8 cellular contexts compared by ENCODE assay signal in genomic region chr15:101501703-101502373, GRCh38. TPM values are rescaled to one million over a fixed set of nuclear protein-coding genes. Genes with fewer than 3 reads are reported as not detected.
DNase-seq lines count a peak whose midpoint lies in the region; ATAC-seq, FAIRE-seq and TF ChIP-seq lines count a peak whose summit lies in the region.

No MANE protein-coding gene starts in this region.

- peak overlapping the region; percentile 53 for H3K4me3 Mint-ChIP-seq in T-helper 1 cell treated with Interleukin-12 subunit alpha and Interleukin-12 subunit beta and Interleukin-4 antibody, amounts not matched to agents 30 μg/mL and 1 μg/mL, for 36 hours

- peak; percentile 22 to 61; a peak in 3 of 4 replicates for TF ChIP-seq RAD21 in K562 (CRISPR knock-in tag; conservative IDR thresholded peaks at IDR 0.05 in 1 of 2, IDR thresholded peaks at IDR 0.05 in 1 of 2)

- peak overlapping the region; percentile 47 for H2AFZ ChIP-seq in K562 (ENCODE audit: low read depth, low read length)

- peak overlapping the region; percentile 22 for H3K4me2 ChIP-seq in K562 (ENCODE audit: insufficient read depth, low read length)

- H3K27me3 Mint-ChIP-seq in T-helper 1 cell treated with Interleukin-12 subunit alpha and Interleukin-12 subunit beta and Interleukin-4 antibody, amounts not matched to agents 30 μg/mL and 1 μg/mL, for 36 hours (ENCODE audit: low read depth), result peaks cover 12% of the 10 kb centered on the region

- in situ Hi-C loops in K562 (cut with MboI), result no loop called here

- no peak for TF ChIP-seq POLR2A in K562 (conservative IDR thresholded peaks at IDR 0.05)

- H3K27me3 ChIP-seq in K562 (ENCODE audit: control insufficient read depth in 2 of 2, insufficient read depth in 2 of 2, low read length in 2 of 2) (peaks cover 4 to 47% of the 10 kb centered on the region in 2 experiments; a peak in 4 of 5 replicates), lung (ENCODE audit: control insufficient read depth, insufficient read depth) (no peaks in the 10 kb centered on the region)

- H3K9me3 Mint-ChIP-seq in T-helper 1 cell treated with Interleukin-12 subunit alpha and Interleukin-12 subunit beta and Interleukin-4 antibody, amounts not matched to agents 30 μg/mL and 1 μg/mL, for 36 hours, result no peaks in the 10 kb centered on the region

- H3K9me1 ChIP-seq in K562 (ENCODE audit: control insufficient read depth, insufficient read depth, low read length), result peaks cover 3% of the 10 kb centered on the region

- no peaks in the 10 kb centered on the region for H3K79me2 ChIP-seq in K562 (ENCODE audit: control insufficient read depth, insufficient read depth, low read length)

- no peak overlapping the region for H3K27ac Mint-ChIP-seq in T-helper 1 cell treated with Interleukin-12 subunit alpha and Interleukin-12 subunit beta and Interleukin-4 antibody, amounts not matched to agents 30 μg/mL and 1 μg/mL, for 36 hours

- peak; percentile 51 to 67 (median 54) for DNase-seq in K562 (ENCODE audit: extremely low read depth in 1 of 4, low spot score in 3 of 4)
- DNase-seq in lung (ENCODE audit: low spot score), result peak; percentile 29
- peak; percentile 29 for DNase-seq in stimulated activated CD8-positive, alpha-beta memory T cell treated with anti-CD3 and anti-CD28 coated beads, Interleukin-7, amount 100 ng/mL, for 24 hours (ENCODE audit: low read depth)
- no peak for DNase-seq in AG08396 (ENCODE audit: low spot score)
- no peak for DNase-seq in cerebellar nuclear complex (lab: John Stamatoyannopoulos, UW)

- H4K20me1 ChIP-seq in K562 (replicated peaks; ENCODE audit: control insufficient read depth, insufficient read depth, low read length), result no peaks in the 10 kb centered on the region

- TF ChIP-seq CTCF in K562 (IDR thresholded peaks at IDR 0.05 in 2 of 3, conservative IDR thresholded peaks at IDR 0.05 in 1 of 3; ENCODE audit: insufficient read depth in 2 of 3, low read depth in 1 of 3, low read length in 3 of 3) (peak; percentile 52 to 69 (median 62)), lung (IDR thresholded peaks at IDR 0.05; ENCODE audit: control extremely low read depth, extremely low read depth) (no peak)

- POLR2A ChIA-PET in K562 (lab: Yijun Ruan, JAX), result interaction anchor here (0.6 to 1.2 kb wide), 4 partner anchors 32 to 207 kb away, joined by 3 to 4 read pairs (median 3); partner anchors contain the start of gene SNRPA1

- H3K36me3 ChIP-seq in K562 (ENCODE audit: control insufficient read depth, insufficient read depth, low read length), result no peaks in the 10 kb centered on the region
- H3K36me3 ChIP-seq in lung (ENCODE audit: control insufficient read depth in 2 of 2, insufficient read depth in 2 of 2, low read length in 2 of 2), result no peaks in the 10 kb centered on the region

- peaks cover 23% of the 10 kb centered on the region for H3K4me1 Mint-ChIP-seq in T-helper 1 cell treated with Interleukin-12 subunit alpha and Interleukin-12 subunit beta and Interleukin-4 antibody, amounts not matched to agents 30 μg/mL and 1 μg/mL, for 36 hours (ENCODE audit: low read depth)

- H3K36me3 Mint-ChIP-seq in T-helper 1 cell treated with Interleukin-12 subunit alpha and Interleukin-12 subunit beta and Interleukin-4 antibody, amounts not matched to agents 30 μg/mL and 1 μg/mL, for 36 hours (ENCODE audit: low read depth), result no peaks in the 10 kb centered on the region

- no peak overlapping the region; the same call in 2 of the 3 replicates for H3K27ac ChIP-seq in K562 (ENCODE audit: extremely low read depth, low read depth, low read length)
- no peak overlapping the region for H3K27ac ChIP-seq in lung (ENCODE audit: low read depth in 1 of 2, low read length in 1 of 2)

- H3K4me3 ChIP-seq in K562 (no peak overlapping the region), lung (no peak overlapping the region)

- BruUV-seq in K562 (replicated peaks; lab: Mats Ljungman, UMichigan), result no TSS peak

- 16% methylated on average over 20 of the region's 23 CpGs for WGBS in K562 (ENCODE audit: insufficient coverage, low coverage, missing lambda C conversion rate)
- 14 to 21% methylated on average over 23 of the region's 23 CpGs for WGBS in lung, 2 donors

- H3K9ac ChIP-seq in K562 (ENCODE audit: insufficient read depth in 1 of 2, low read depth in 2 of 2, low read length in 2 of 2), result no peak overlapping the region; a peak in 1 of 4 replicates

- no peaks in the 10 kb centered on the region for H3K9me3 ChIP-seq in K562 (replicated peaks; ENCODE audit: control insufficient read depth, insufficient read depth, low read depth, low read length)
- H3K9me3 ChIP-seq in lung (ENCODE audit: control insufficient read depth in 2 of 2, insufficient read depth in 1 of 2, low read length in 1 of 2), result no peaks in the 10 kb centered on the region

- intact Hi-C loops in K562 (cut with micrococcal nuclease), result loop anchor here (2.0 kb wide), 1 partner anchor 201 kb away; no protein-coding TSS in a partner anchor

- no peak for TF ChIP-seq EP300 in K562 (IDR thresholded peaks at IDR 0.05; ENCODE audit: low read length)

- no peak for FAIRE-seq in K562 (lab: Jason Lieb, UNC)

- CTCF ChIA-PET in K562 (lab: Yijun Ruan, JAX; ENCODE audit: low intra/inter-chr PET ratio), result interaction anchor here (0.6 to 0.8 kb wide), 3 partner anchors 51 to 216 kb away, joined by 3 to 7 read pairs (median 3); no protein-coding TSS in a partner anchor

- peaks cover 18 to 26% of the 10 kb centered on the region in 2 experiments; a peak in 4 of 5 replicates for H3K4me1 ChIP-seq in K562 (replicated peaks in 1 of 2; ENCODE audit: control insufficient read depth in 2 of 2, insufficient read depth in 2 of 2, low read length in 2 of 2)
- no peaks in the 10 kb centered on the region for H3K4me1 ChIP-seq in lung (ENCODE audit: control insufficient read depth in 2 of 2, insufficient read depth in 2 of 2, low read length in 2 of 2)

- ATAC-seq in GM18502 (IDR thresholded peaks at IDR 0.05; ENCODE audit: poor library complexity, unreplicated experiment) (peak; percentile 79), HG02885 (IDR thresholded peaks at IDR 0.05; ENCODE audit: poor library complexity, unreplicated experiment) (peak; percentile 74), K562 (peak; percentile 87), lung (ENCODE audit: insufficient read depth, low FRiP score) (peak; percentile 28)

TF ChIP-seq in K562, 482 proteins besides CTCF, POLR2A, EP300 and RAD21 (continues in another document):
- no peak for TF ChIP-seq ARNT (IDR thresholded peaks at IDR 0.05)
- no peak for TF ChIP-seq HINFP (tag; conservative IDR thresholded peaks at IDR 0.05; ENCODE audit: low read depth)
- no peak for TF ChIP-seq FOSL1 (tag; conservative IDR thresholded peaks at IDR 0.05)
- no peak for TF ChIP-seq BCL6 (CRISPR knock-in tag; IDR thresholded peaks at IDR 0.05)

RNA-seq across cellular contexts. Expression of gene PCSK6, which starts 12.3 kb away (rescaled TPM):
- 94.9 and 139 TPM in 2 replicates for total RNA-seq in K562 (2011; cell fraction: chromatin; rRNA removed; ENCODE audit: low replicate concordance)
- total RNA-seq in K562 (2011; cell fraction: nucleolus; rRNA removed), result 83.4 and 91.1 TPM in 2 replicates
- 86.1 and 94.3 TPM in 2 replicates for total RNA-seq in K562 (2011; cell fraction: nucleoplasm; rRNA removed)
- total RNA-seq in K562 (2014; rRNA removed) (14.5 and 27.2 TPM in 2 replicates), K562 (2014; rRNA removed; fragmentation: Illumina TruSeq; extraction: Trizol) (13.7 and 14.4 TPM in 2 replicates), K562 (2015; rRNA removed; fragmentation: Illumina TruSeq; extraction: Trizol) (11.2 and 11.8 TPM in 2 replicates), K562 (2021) (17.6 and 18.3 TPM in 2 replicates), lung (10 to 100 TPM; 11.7 to 41.0 TPM)
- polyA plus RNA-seq in K562 (2011; rRNA removed) (32.6 and 36.7 TPM in 2 replicates), K562 (2014; fragmentation: Illumina TruSeq; extraction: Trizol) (17.5 and 20.5 TPM in 2 replicates), K562 (2014; fragmentation: Nextera tagmentation; extraction: Ambion mirVana) (1 to 10 TPM; 2.2 to 3.4 TPM), K562 (2014; rRNA removed) (19.3 and 20.7 TPM in 2 replicates), lung (1 to 10 TPM; 4.6 to 5.2 TPM)
- 23.3 and 26.1 TPM in 2 replicates for polyA plus RNA-seq in K562 (2011; cell fraction: cytosol; rRNA removed)
- 87.3 and 101 TPM in 2 replicates for polyA plus RNA-seq in K562 (2011; cell fraction: nucleus; rRNA removed)
- polyA plus RNA-seq in K562 (2012), result 17.5 and 24.2 TPM in 2 replicates
- polyA minus RNA-seq in K562 (2011; rRNA and poly(A)+ RNA removed), result 24.8 and 36.1 TPM in 2 replicates
- polyA minus RNA-seq in K562 (2011; cell fraction: cytosol; rRNA and poly(A)+ RNA removed), result 30.4 and 31.4 TPM in 2 replicates
- 33.4 and 41.8 TPM in 2 replicates for polyA minus RNA-seq in K562 (2011; cell fraction: nucleus; rRNA and poly(A)+ RNA removed)

Comparison
In these comparisons a context has a peak if more than half of its experiments do, and no peak if none do; other contexts are left out.
1. ATAC-seq: peak in every context shown above with its lines; median percentile 87 in K562; 79 in GM18502; 74 in HG02885; 28 in lung.
2. DNase-seq: peak in K562 (4 of 4), lung (single experiment) and stimulated activated CD8-positive, alpha-beta memory T cell treated with anti-CD3 and anti-CD28 coated beads, Interleukin-7, amount 100 ng/mL, for 24 hours (single experiment); none in AG08396 (single experiment) and cerebellar nuclear complex (0 of 2).